1 cellular context compared by ENCODE assay signal in the genomic region with DNA sequence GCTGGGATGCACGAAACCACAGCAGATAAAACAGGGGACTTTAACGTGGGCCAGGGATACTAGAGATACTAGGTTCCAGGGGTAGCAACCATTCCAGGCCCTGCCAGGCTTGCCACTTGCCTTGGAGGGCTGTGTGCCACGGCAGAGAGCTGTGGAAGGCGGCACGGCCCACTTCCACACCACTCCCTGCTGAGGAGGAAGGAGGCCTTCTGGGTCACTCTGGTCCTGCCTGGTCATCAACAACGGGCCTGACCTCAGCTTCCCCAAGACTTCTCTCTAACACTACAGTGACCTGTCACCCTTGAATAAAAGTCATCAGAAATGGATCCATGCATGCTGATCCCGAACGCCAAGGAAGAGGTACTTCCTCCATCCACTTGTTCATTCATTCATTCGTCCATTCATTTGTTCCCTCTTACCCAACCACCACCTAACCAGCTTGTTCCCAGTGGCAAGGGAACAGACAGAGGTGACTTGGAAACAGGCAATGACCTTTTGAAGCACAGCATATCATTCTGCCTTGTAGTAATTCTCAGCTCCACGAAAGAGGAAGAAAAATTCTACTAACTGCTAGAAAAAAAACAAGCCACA.
TF ChIP-seq lines count a peak whose summit lies in the region.

No MANE protein-coding gene starts in this region.

TF ChIP-seq in K562, 482 proteins besides CTCF, POLR2A, EP300 and RAD21:
- TF ChIP-seq NONO (IDR thresholded peaks at IDR 0.05; ENCODE audit: low read depth in 2 of 2, low read length in 1 of 2), result no peak
- TF ChIP-seq ZNF24 (IDR thresholded peaks at IDR 0.05), result peak; percentile 88
